ENCODE assay signal across 12 cellular contexts in the genomic region with DNA sequence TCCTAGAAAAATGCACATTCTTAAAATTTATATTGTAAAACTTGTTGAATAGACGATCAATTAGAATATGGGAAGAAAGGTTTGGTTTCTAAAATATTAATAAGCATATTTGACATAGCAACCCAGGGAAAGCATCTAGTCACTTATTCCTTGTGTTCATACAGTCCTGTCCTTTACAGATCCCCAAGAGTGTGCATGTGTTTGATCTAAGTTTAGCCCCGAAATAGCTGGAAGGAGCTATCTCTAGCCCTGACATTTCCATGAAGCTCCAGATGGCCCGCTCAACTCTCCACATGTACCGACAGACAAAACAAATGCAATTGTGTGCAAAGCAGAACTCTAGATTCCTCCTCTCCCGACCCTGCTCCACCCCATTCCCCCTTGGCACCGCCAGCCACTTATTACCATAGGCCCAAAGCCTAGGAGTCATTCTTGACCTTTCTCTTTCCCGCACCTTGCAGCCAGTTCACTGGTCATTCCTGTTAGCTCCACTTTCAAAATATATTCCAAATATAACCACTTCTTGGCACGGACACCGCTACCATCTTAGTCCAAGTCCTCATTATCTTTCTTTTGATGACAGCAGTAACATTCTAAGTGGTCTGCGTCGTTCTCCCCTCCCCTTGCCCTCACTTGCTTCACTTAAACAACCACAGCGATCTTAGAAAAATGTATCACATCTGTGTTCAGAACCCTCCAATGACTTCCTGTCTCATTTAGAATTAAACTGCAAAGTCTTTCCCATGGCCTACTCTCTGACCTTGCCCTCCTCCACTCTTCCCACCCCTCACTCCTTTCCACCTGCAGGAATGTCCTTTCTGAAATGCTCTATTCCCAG. TPM values are rescaled to one million over a fixed set of nuclear protein-coding genes. Genes with fewer than 3 reads are reported as not detected.
A peak's percentile ranks its signal among the peaks of the same experiment; 100 is the strongest.
DNase-seq lines count a peak whose midpoint lies in the region; ATAC-seq and TF ChIP-seq lines count a peak whose summit lies in the region.
"Had no signal": no experiment of that assay in that cellular context is flagged by ENCODE, and none has a peak within 500 bp of the region (broad histone marks: within the 10 kb centered on the region; RNA-seq: fewer than 3 reads in every experiment).

No MANE protein-coding gene starts in this region.

- H3K4me3 Mint-ChIP-seq in activated CD8-positive, alpha-beta T cell treated with anti-CD3 and anti-CD28 coated beads, Interleukin-2, amount 10 ng/mL, durations not matched to agents 7 days and 5 days = peak overlapping the region; percentile 61

- no peaks in the 10 kb centered on the region for H3K27me3 Mint-ChIP-seq in activated CD8-positive, alpha-beta T cell treated with anti-CD3 and anti-CD28 coated beads, Interleukin-2, amount 10 ng/mL, durations not matched to agents 7 days and 5 days (ENCODE audit: low read depth)

- peaks cover 6% of the 10 kb centered on the region for H3K9me3 Mint-ChIP-seq in activated CD8-positive, alpha-beta T cell treated with anti-CD3 and anti-CD28 coated beads, Interleukin-2, amount 10 ng/mL, durations not matched to agents 7 days and 5 days (ENCODE audit: insufficient read depth)

- peak overlapping the region; percentile 83 for H3K27ac Mint-ChIP-seq in activated CD8-positive, alpha-beta T cell treated with anti-CD3 and anti-CD28 coated beads, Interleukin-2, amount 10 ng/mL, durations not matched to agents 7 days and 5 days

- no peaks in the 10 kb centered on the region for H3K27me3 ChIP-seq in lung (ENCODE audit: control insufficient read depth, insufficient read depth)
- H3K27me3 ChIP-seq: esophagus muscularis mucosa had no signal

- no peak for DNase-seq in activated CD8-positive, alpha-beta T cell treated with anti-CD3 and anti-CD28 coated beads, Interleukin-2, amount 10 ng/mL, durations not matched to agents 7 days and 5 days
- DNase-seq in lung (ENCODE audit: low spot score) (no peak), hepatic stellate cell (ENCODE audit: low spot score) (no peak), GM10266 (ENCODE audit: extremely low spot score) (no peak), NCI-H1436 treated with DMSO at 0.1 percent for 48 hours (lab: John Stamatoyannopoulos, UW) (no peak)
- DNase-seq: activated gamma-delta T cell had no signal

- peaks cover 0 to 2% of the 10 kb centered on the region in 2 donors for H3K4me1 ChIP-seq in lung (ENCODE audit: control insufficient read depth in 2 of 2, insufficient read depth in 2 of 2, low read length in 2 of 2)
- H3K4me1 ChIP-seq: Caco-2 had no signal

- POLR2A ChIA-PET in activated CD8-positive, alpha-beta T cell treated with anti-CD3 and anti-CD28 coated beads, Interleukin-2, amount 10 ng/mL, durations not matched to agents 7 days and 5 days (lab: Charles Lee) = interaction anchor here (0.6 to 2.4 kb wide), 4 partner anchors 14 to 71 kb away, joined by 3 to 7 read pairs (median 3); a partner anchor contains a TSS

- no peaks in the 10 kb centered on the region for H3K36me3 ChIP-seq in lung (ENCODE audit: control insufficient read depth in 2 of 2, insufficient read depth in 2 of 2, low read length in 2 of 2)
- H3K36me3 ChIP-seq: esophagus muscularis mucosa had no signal

- no peak overlapping the region for H3K4me3 ChIP-seq in lung

- ATAC-seq in GM18517 (IDR thresholded peaks at IDR 0.05; ENCODE audit: unreplicated experiment) = peak; percentile 4
- no peak for ATAC-seq in activated CD8-positive, alpha-beta T cell treated with anti-CD3 and anti-CD28 coated beads, Interleukin-2, amount 10 ng/mL, durations not matched to agents 7 days and 5 days
- peak; percentile 21 for ATAC-seq in lung (ENCODE audit: insufficient read depth, low FRiP score)
- ATAC-seq in HG03175 (IDR thresholded peaks at IDR 0.05; ENCODE audit: unreplicated experiment) = no peak

- H3K4me1 Mint-ChIP-seq in activated CD8-positive, alpha-beta T cell treated with anti-CD3 and anti-CD28 coated beads, Interleukin-2, amount 10 ng/mL, durations not matched to agents 7 days and 5 days (ENCODE audit: low read depth) = peaks cover 66% of the 10 kb centered on the region

- peaks cover 25% of the 10 kb centered on the region for H3K36me3 Mint-ChIP-seq in activated CD8-positive, alpha-beta T cell treated with anti-CD3 and anti-CD28 coated beads, Interleukin-2, amount 10 ng/mL, durations not matched to agents 7 days and 5 days (ENCODE audit: low read depth)

- 48 to 50% methylated on average over 12 of the region's 12 CpGs for WGBS in lung, 2 donors

- peaks cover 0 to 2% of the 10 kb centered on the region in 2 donors for H3K9me3 ChIP-seq in lung (ENCODE audit: control insufficient read depth in 2 of 2, insufficient read depth in 1 of 2, low read length in 1 of 2)
- H3K9me3 ChIP-seq: Caco-2, esophagus muscularis mucosa had no signal

- TF ChIP-seq CTCF in C4-2B (conservative IDR thresholded peaks at IDR 0.05) = peak; percentile 67
- no peak for TF ChIP-seq CTCF in lung (IDR thresholded peaks at IDR 0.05; ENCODE audit: control extremely low read depth, extremely low read depth)
- TF ChIP-seq CTCF in GM10266 (IDR thresholded peaks at IDR 0.05; ENCODE audit: control insufficient read depth, insufficient read depth, low read depth, missing control alignments) = no peak

- CTCF ChIA-PET in activated CD8-positive, alpha-beta T cell treated with anti-CD3 and anti-CD28 coated beads, Interleukin-2, amount 10 ng/mL, durations not matched to agents 7 days and 5 days (lab: Charles Lee) = interaction anchor here (0.6 to 5.0 kb wide), 19 partner anchors 9 to 378 kb away, joined by 3 to 90 read pairs (median 6); a partner anchor contains a TSS

- H3K27ac ChIP-seq in C4-2B (no peak overlapping the region), lung (ENCODE audit: low read depth in 1 of 2, low read length in 1 of 2) (no peak overlapping the region)
- H3K27ac ChIP-seq: esophagus muscularis mucosa had no signal

RNA-seq across cellular contexts. Expression of a gene that starts 45.5 kb away (rescaled TPM):
- total RNA-seq in activated CD8-positive, alpha-beta T cell treated with anti-CD3 and anti-CD28 coated beads, Interleukin-2, amount 10 ng/mL, durations not matched to agents 7 days and 5 days = 100 to 1,000 TPM; 354 to 368 TPM
- total RNA-seq in lung = 1 to 10 TPM; 2.2 to 5.1 TPM
- 10 to 100 TPM in 1 of 2 donors, 1 to 10 TPM in 1; 6.0 to 15.7 TPM for polyA plus RNA-seq in lung
- total RNA-seq: Caco-2, temporal lobe had no signal

Comparison
In these comparisons a context has a peak if more than half of its experiments do, and no peak if none do; other contexts are left out.
1. ATAC-seq: peak in GM18517 (single experiment) and lung (single experiment); none in activated CD8-positive, alpha-beta T cell treated with anti-CD3 and anti-CD28 coated beads, Interleukin-2, amount 10 ng/mL, durations not matched to agents 7 days and 5 days (single experiment) and HG03175 (single experiment).
2. RNA of a gene that starts 45.5 kb away (total RNA-seq): 354 to 368 TPM in activated CD8-positive, alpha-beta T cell treated with anti-CD3 and anti-CD28 coated beads, Interleukin-2, amount 10 ng/mL, durations not matched to agents 7 days and 5 days; 2.2 to 5.1 TPM in lung; every median in the first group is over 10 times any median in the second.